28 cellular contexts compared by ENCODE assay signal in genomic region chr17:58420841-58421240, GRCh38.
"Had no signal": no experiment of that assay in that cellular context is flagged by ENCODE, and none has a peak within 500 bp of the region (broad histone marks: within the 10 kb centered on the region; RNA-seq: fewer than 3 reads in every experiment).

No MANE protein-coding gene starts in this region.

- H3K4me3 ChIP-seq: gastroesophageal sphincter, heart left ventricle, hepatocyte, lung, mucosa of descending colon, right lobe of liver, thoracic aorta, tibial nerve, upper lobe of left lung had no signal

- H3K79me2 ChIP-seq: parathyroid adenoma had no signal

- FAIRE-seq: urothelium cell line had no signal

- H3K9me3 ChIP-seq: gastroesophageal sphincter, heart left ventricle, mucosa of descending colon, right lobe of liver, thoracic aorta, tibial nerve, upper lobe of left lung had no signal

- H3K27me3 ChIP-seq: hepatocyte, right lobe of liver, tibial nerve, upper lobe of left lung had no signal

- H3K27ac ChIP-seq: epithelial cell of prostate, foreskin keratinocyte, gastroesophageal sphincter, heart left ventricle, hepatocyte, parathyroid adenoma, right lobe of liver, thoracic aorta, tibial nerve, upper lobe of left lung had no signal

- H3K9ac ChIP-seq: parathyroid adenoma had no signal

- H2AFZ ChIP-seq: hepatocyte, parathyroid adenoma had no signal

- H3K9me3 Mint-ChIP-seq: dendritic cell treated with granulocyte-macrophage colony-stimulating factor and Interleukin-4, amounts not matched to agents 40 ng/mL and 50 ng/mL, for 4 days; endodermal cell; memory B cell; mesothelial cell of epicardium; naive B cell; natural killer cell treated with Interleukin-12 subunit alpha and Interleukin-12 subunit beta and Interleukin-15 and Interleukin-18, amount 100 ng/mL, for 72 hours; neural crest cell; stimulated activated naive B cell treated with anti-CD40 and anti-IgM and Interleukin-4, amounts not matched to agents 10 μg/mL and 1 μg/mL and 100 μg/mL, for 72 hours; stimulated activated naive CD8-positive, alpha-beta T cell treated with anti-CD3 and anti-CD28 coated beads, Interleukin-15, Interleukin-2, amounts not matched to agents 100 ng/mL and 50 ng/mL, for 24 hours had no signal

- DNase-seq: effector CD8-positive, alpha-beta T cell; endodermal cell; foreskin keratinocyte; heart left ventricle; kidney; mucosa of descending colon; naive B cell; right lobe of liver; small intestine; stimulated activated CD4-positive, alpha-beta T cell treated with anti-CD3 and anti-CD28 coated beads, Interleukin-15, amount 100 ng/mL, for 24 hours; stimulated activated CD4-positive, alpha-beta T cell treated with anti-CD3 and anti-CD28 coated beads, Interleukin-2, amount 100 ng/mL, for 48 hours; stimulated activated naive B cell treated with anti-CD40 and anti-IgM and Interleukin-4, amounts not matched to agents 10 μg/mL and 1 μg/mL and 100 μg/mL, for 72 hours; upper lobe of left lung had no signal

- H3K4me3 Mint-ChIP-seq: dendritic cell treated with granulocyte-macrophage colony-stimulating factor and Interleukin-4, amounts not matched to agents 40 ng/mL and 50 ng/mL, for 4 days; endodermal cell; memory B cell; mesothelial cell of epicardium; naive B cell; natural killer cell treated with Interleukin-12 subunit alpha and Interleukin-12 subunit beta and Interleukin-15 and Interleukin-18, amount 100 ng/mL, for 72 hours; neural crest cell; stimulated activated naive B cell treated with anti-CD40 and anti-IgM and Interleukin-4, amounts not matched to agents 10 μg/mL and 1 μg/mL and 100 μg/mL, for 72 hours; stimulated activated naive CD8-positive, alpha-beta T cell treated with anti-CD3 and anti-CD28 coated beads, Interleukin-15, Interleukin-2, amounts not matched to agents 100 ng/mL and 50 ng/mL, for 24 hours had no signal

- H3K4me1 ChIP-seq: foreskin keratinocyte had no signal

- H3K36me3 ChIP-seq: gastroesophageal sphincter, heart left ventricle, right lobe of liver, thoracic aorta, tibial nerve, upper lobe of left lung had no signal

- H3K4me2 ChIP-seq: hepatocyte had no signal

- H3K27ac Mint-ChIP-seq: dendritic cell treated with granulocyte-macrophage colony-stimulating factor and Interleukin-4, amounts not matched to agents 40 ng/mL and 50 ng/mL, for 4 days; memory B cell; mesothelial cell of epicardium; naive B cell; natural killer cell treated with Interleukin-12 subunit alpha and Interleukin-12 subunit beta and Interleukin-15 and Interleukin-18, amount 100 ng/mL, for 72 hours; progenitor cell of endocrine pancreas; stimulated activated naive B cell treated with anti-CD40 and anti-IgM and Interleukin-4, amounts not matched to agents 10 μg/mL and 1 μg/mL and 100 μg/mL, for 72 hours; stimulated activated naive CD8-positive, alpha-beta T cell treated with anti-CD3 and anti-CD28 coated beads, Interleukin-15, Interleukin-2, amounts not matched to agents 100 ng/mL and 50 ng/mL, for 24 hours had no signal

- H3K36me3 Mint-ChIP-seq: mesothelial cell of epicardium; naive B cell; natural killer cell treated with Interleukin-12 subunit alpha and Interleukin-12 subunit beta and Interleukin-15 and Interleukin-18, amount 100 ng/mL, for 72 hours had no signal

- H3K27me3 Mint-ChIP-seq: memory B cell; naive B cell; natural killer cell treated with Interleukin-12 subunit alpha and Interleukin-12 subunit beta and Interleukin-15 and Interleukin-18, amount 100 ng/mL, for 72 hours; stimulated activated naive B cell treated with anti-CD40 and anti-IgM and Interleukin-4, amounts not matched to agents 10 μg/mL and 1 μg/mL and 100 μg/mL, for 72 hours; stimulated activated naive CD8-positive, alpha-beta T cell treated with anti-CD3 and anti-CD28 coated beads, Interleukin-15, Interleukin-2, amounts not matched to agents 100 ng/mL and 50 ng/mL, for 24 hours had no signal
